Comparison of ENCODE assay signal across 25 cellular contexts in genomic region chr1:9577423-9577822, GRCh38.
"Had no signal": no experiment of that assay in that cellular context is flagged by ENCODE, and none has a peak within 500 bp of the region (broad histone marks: within the 10 kb centered on the region; RNA-seq: fewer than 3 reads in every experiment).

No MANE protein-coding gene starts in this region.

- H3K4me1 Mint-ChIP-seq: immature natural killer cell; neural crest cell; stimulated activated effector memory CD8-positive, alpha-beta T cell treated with anti-CD3 and anti-CD28 coated beads, Interleukin-12 subunit alpha, Interleukin-12 subunit beta, amount 100 ng/mL, for 72 hours had no signal

- H2AFZ ChIP-seq: parathyroid adenoma had no signal

- H3K27me3 ChIP-seq: left lung, right atrium auricular region, spleen, suprapubic skin, tibial artery, upper lobe of right lung had no signal

- H3K4me3 ChIP-seq: left lung, lower lobe of right lung, right atrium auricular region, spleen, suprapubic skin, thoracic aorta, tibial artery, upper lobe of right lung had no signal

- H3K27ac Mint-ChIP-seq: stimulated activated effector memory CD8-positive, alpha-beta T cell treated with anti-CD3 and anti-CD28 coated beads, Interleukin-12 subunit alpha, Interleukin-12 subunit beta, amount 100 ng/mL, for 72 hours; stimulated activated naive CD8-positive, alpha-beta T cell treated with anti-CD3 and anti-CD28 coated beads, Interleukin-15, Interleukin-2, amounts not matched to agents 100 ng/mL and 50 ng/mL, for 24 hours had no signal

- H3K9me3 ChIP-seq: left lung, lower lobe of right lung, right atrium auricular region, spleen, suprapubic skin, thoracic aorta, tibial artery, upper lobe of right lung had no signal

- DNase-seq: hypothalamus; immature natural killer cell; kidney; left colon; left lung; lower lobe of right lung; mammary epithelial cell; mesenchymal stem cell; naive thymus-derived CD8-positive, alpha-beta T cell; nucleus accumbens; small intestine; spleen; stimulated activated CD4-positive, alpha-beta T cell treated with anti-CD3 and anti-CD28 coated beads, Interleukin-4, amount 100 ng/mL, for 24 hours; stimulated activated naive CD4-positive, alpha-beta T cell; tibial artery; trophoblast cell; upper lobe of right lung had no signal

- H3K4me1 ChIP-seq: left lung, lower lobe of right lung, parathyroid adenoma, spleen, suprapubic skin, tibial artery, upper lobe of right lung had no signal

- ATAC-seq: left colon; left lung; lower lobe of right lung; naive thymus-derived CD8-positive, alpha-beta T cell; sciatic nerve; stimulated activated effector memory CD8-positive, alpha-beta T cell treated with anti-CD3 and anti-CD28 coated beads, Interleukin-12 subunit alpha, Interleukin-12 subunit beta, amount 100 ng/mL, for 72 hours; upper lobe of right lung had no signal

- H3K27me3 Mint-ChIP-seq: naive thymus-derived CD8-positive, alpha-beta T cell; stimulated activated naive CD8-positive, alpha-beta T cell treated with anti-CD3 and anti-CD28 coated beads, Interleukin-15, Interleukin-2, amounts not matched to agents 100 ng/mL and 50 ng/mL, for 24 hours had no signal

- H3K79me2 ChIP-seq: parathyroid adenoma had no signal

- H3K4me3 Mint-ChIP-seq: immature natural killer cell; naive thymus-derived CD8-positive, alpha-beta T cell; neural crest cell; stimulated activated effector memory CD8-positive, alpha-beta T cell treated with anti-CD3 and anti-CD28 coated beads, Interleukin-12 subunit alpha, Interleukin-12 subunit beta, amount 100 ng/mL, for 72 hours; stimulated activated naive CD8-positive, alpha-beta T cell treated with anti-CD3 and anti-CD28 coated beads, Interleukin-15, Interleukin-2, amounts not matched to agents 100 ng/mL and 50 ng/mL, for 24 hours had no signal

- H3K9ac ChIP-seq: parathyroid adenoma had no signal

- H3K36me3 ChIP-seq: thoracic aorta had no signal

- H3K27ac ChIP-seq: left lung, lower lobe of right lung, parathyroid adenoma, right atrium auricular region, spleen, suprapubic skin, thoracic aorta, tibial artery, upper lobe of right lung had no signal
